Comparison of ENCODE assay signal across 9 cellular contexts in genomic region chr20:35661908-35662307, GRCh38. TPM values are rescaled to one million over a fixed set of nuclear protein-coding genes. Genes with fewer than 3 reads are reported as not detected.
DNase-seq lines count a peak whose midpoint lies in the region; ATAC-seq, FAIRE-seq and TF ChIP-seq lines count a peak whose summit lies in the region.
"Had no signal": no experiment of that assay in that cellular context is flagged by ENCODE, and none has a peak within 500 bp of the region (broad histone marks: within the 10 kb centered on the region; RNA-seq: fewer than 3 reads in every experiment).

No MANE protein-coding gene starts in this region.

- 35 to 51% methylated on average over 3 of the region's 3 CpGs for WGBS in sigmoid colon, 2 donors

- peak overlapping the region; percentile 97 for H3K4me2 ChIP-seq in astrocyte (ENCODE audit: low read length)

- no peaks in the 10 kb centered on the region for H3K9me3 Mint-ChIP-seq in astrocyte (ENCODE audit: unreplicated experiment)
- no peaks in the 10 kb centered on the region for H3K9me3 Mint-ChIP-seq in memory B cell

- H3K4me3 ChIP-seq in A673 (ENCODE audit: low read depth, low read length, poor library complexity, severe bottlenecking) (peak overlapping the region; percentile 69), astrocyte (ENCODE audit: insufficient read depth, low read depth, low read length) (peak overlapping the region; percentile 89), sigmoid colon (peak overlapping the region in 2 of 4 donors; percentile 67 to 72)

- DNase-seq in A673 (ENCODE audit: low spot score) (no peak), HEK293T (ENCODE audit: extremely low spot score) (no peak), astrocyte (ENCODE audit: low read depth) (no peak), memory B cell (ENCODE audit: low spot score in 2 of 2) (no peak), NOMO-1 treated with dmso at 0.1 percent for 144 hours (lab: John Stamatoyannopoulos, UW; ENCODE audit: unreplicated experiment) (no peak), ACHN (no peak), GM10248 (ENCODE audit: extremely low spot score) (no peak), sigmoid colon (no peak)
- DNase-seq: NCI-H1092 had no signal

- POLR2A ChIA-PET in A673 (lab: Charles Lee; ENCODE audit: low non-redundant PET), result no interaction called here
- POLR2A ChIA-PET in HEK293T (lab: Yijun Ruan, JAX), result interaction anchor here (1.8 kb wide), 1 partner anchor 80 kb away, joined by 4 read pairs; the partner anchor contains the start of gene RBM39
- POLR2A ChIA-PET in GM10248 (lab: Yijun Ruan, JAX), result no interaction called here

- peak overlapping the region; percentile 97 for H3K9ac ChIP-seq in astrocyte (ENCODE audit: low read length)

- H3K9me3 ChIP-seq in A673 (ENCODE audit: low read depth, low read length, poor library complexity, severe bottlenecking) (no peaks in the 10 kb centered on the region), astrocyte (ENCODE audit: insufficient read depth, low read depth, low read length) (no peaks in the 10 kb centered on the region), sigmoid colon (no peaks in the 10 kb centered on the region)

- no peaks in the 10 kb centered on the region for H3K27me3 ChIP-seq in A673 (replicated peaks; ENCODE audit: insufficient read depth, low read depth, low read length, poor library complexity)
- no peaks in the 10 kb centered on the region for H3K27me3 ChIP-seq in astrocyte (ENCODE audit: insufficient read depth, low read length)
- no peaks in the 10 kb centered on the region for H3K27me3 ChIP-seq in sigmoid colon

- H3K36me3 Mint-ChIP-seq in astrocyte (ENCODE audit: low read depth, unreplicated experiment) (no peaks in the 10 kb centered on the region), memory B cell (peaks cover 3% of the 10 kb centered on the region)

- H3K4me1 Mint-ChIP-seq in astrocyte (ENCODE audit: low read depth, unreplicated experiment), result peaks cover 37% of the 10 kb centered on the region
- H3K4me1 Mint-ChIP-seq in memory B cell, result peaks cover 42% of the 10 kb centered on the region

- H3K4me3 Mint-ChIP-seq in astrocyte (ENCODE audit: unreplicated experiment) (peak overlapping the region; percentile 94), memory B cell (peak overlapping the region; percentile 92)

- TF ChIP-seq EP300 in sigmoid colon (IDR thresholded peaks at IDR 0.05), result no peak

- H3K27ac Mint-ChIP-seq in astrocyte (ENCODE audit: unreplicated experiment) (peak overlapping the region; percentile 27), memory B cell (peak overlapping the region; percentile 40)

- in situ Hi-C loops in ACHN (cut with HindIII; ENCODE audit: low pct_ligation_motif_present, low pct_unique_long_range_greater_than_20kb, low sequenced_read_pairs), result no loop called here

- CTCF ChIA-PET in A673 (lab: Charles Lee), result no interaction called here
- CTCF ChIA-PET in HEK293T (lab: Yijun Ruan, JAX), result no interaction called here
- CTCF ChIA-PET in GM10248 (lab: Yijun Ruan, JAX), result interaction anchor here (1.3 kb wide), 1 partner anchor 33 kb away, joined by 3 read pairs; no protein-coding TSS in a partner anchor

- BruUV-seq in A673 (replicated peaks; lab: Mats Ljungman, UMichigan), result no TSS peak

- peaks cover 74% of the 10 kb centered on the region for H4K20me1 ChIP-seq in astrocyte (ENCODE audit: insufficient read depth, low read length)

- peaks cover 81% of the 10 kb centered on the region for H3K79me2 ChIP-seq in astrocyte (ENCODE audit: insufficient read depth, low read length)

- H3K36me3 ChIP-seq in A673 (ENCODE audit: insufficient read depth, low read length, poor library complexity, severe bottlenecking) (no peaks in the 10 kb centered on the region), astrocyte (ENCODE audit: insufficient read depth, low read length) (no peaks in the 10 kb centered on the region), sigmoid colon (no peaks in the 10 kb centered on the region)

- TF ChIP-seq CTCF in A673 (conservative IDR thresholded peaks at IDR 0.05; ENCODE audit: low read depth, low read length) (no peak), astrocyte (IDR thresholded peaks at IDR 0.05; ENCODE audit: insufficient read depth, low read depth, low read length) (no peak), GM10248 (IDR thresholded peaks at IDR 0.05; ENCODE audit: control extremely low read depth, extremely low read depth, low read depth, missing control alignments) (no peak), sigmoid colon (IDR thresholded peaks at IDR 0.05) (no peak)

- H3K27ac ChIP-seq in A673 (ENCODE audit: low read depth, low read length, poor library complexity, severe bottlenecking), result peak overlapping the region; percentile 38
- H3K27ac ChIP-seq in astrocyte (ENCODE audit: low read depth, low read length), result no peak overlapping the region
- H3K27ac ChIP-seq in sigmoid colon, result peak overlapping the region in 2 of 4 donors; percentile 4 to 94

- no peaks in the 10 kb centered on the region for H3K27me3 Mint-ChIP-seq in astrocyte (ENCODE audit: low read depth, unreplicated experiment)
- H3K27me3 Mint-ChIP-seq in memory B cell, result no peaks in the 10 kb centered on the region

- ATAC-seq in memory B cell (ENCODE audit: low read depth), result no peak

- no peak for FAIRE-seq in astrocyte (lab: Jason Lieb, UNC)

- no peak overlapping the region for H2AFZ ChIP-seq in astrocyte (ENCODE audit: low read depth, low read length)

- intact Hi-C loops in A673 (cut with micrococcal nuclease; ENCODE audit: unreplicated experiment) (no loop called here), sigmoid colon (cut with DNase I) (loop anchor here (10.0 kb wide), 1 partner anchor 117 kb away; the partner anchor contains the start of gene ERGIC3)

- TF ChIP-seq POLR2A in sigmoid colon (IDR thresholded peaks at IDR 0.05), result no peak

- peaks cover 28% of the 10 kb centered on the region for H3K4me1 ChIP-seq in A673 (ENCODE audit: insufficient read depth, low read length, poor library complexity, severe bottlenecking)
- peaks cover 22% of the 10 kb centered on the region for H3K4me1 ChIP-seq in astrocyte (ENCODE audit: insufficient read depth, low read length)
- peaks cover 0 to 64% (median 58%) of the 10 kb centered on the region in 4 donors for H3K4me1 ChIP-seq in sigmoid colon

TF ChIP-seq in HEK293T, 16 proteins besides CTCF, POLR2A, EP300 and RAD21:
- TF ChIP-seq BHLHE40 (IDR thresholded peaks at IDR 0.05; ENCODE audit: borderline replicate concordance) (no peak), ELF4 (IDR thresholded peaks at IDR 0.05) (no peak), PKNOX1 (IDR thresholded peaks at IDR 0.05) (peak; percentile 67)

RNA-seq across cellular contexts. Expression of gene CPNE1, which starts 2.8 kb away (rescaled TPM):
- total RNA-seq in A673 (2021) (273 TPM in 2 replicates), astrocyte (194 and 200 TPM in 2 replicates), sigmoid colon (100 to 1,000 TPM in 2 of 4 donors, 10 to 100 TPM in 2; 56.5 to 156 (median 90.1) TPM)
- 100 to 1,000 TPM in 1 of 3 donors, 10 to 100 TPM in 2; 71.5 to 118 (median 76.8) TPM for polyA plus RNA-seq in sigmoid colon

RNA-seq across cellular contexts. Expression of gene RBM12, which starts 2.8 kb away (rescaled TPM):
- total RNA-seq in A673 (2021) (114 and 124 TPM in 2 replicates), astrocyte (78.1 and 88.4 TPM in 2 replicates), sigmoid colon (10 to 100 TPM; 24.6 to 26.4 (median 25.7) TPM)
- 10 to 100 TPM; 10.2 to 23.1 (median 12.0) TPM for polyA plus RNA-seq in sigmoid colon

RNA-seq across cellular contexts. Expression of gene NFS1, which starts 37.2 kb away (rescaled TPM):
- 22.2 and 23.2 TPM in 2 replicates for total RNA-seq in A673 (2021)
- total RNA-seq in astrocyte, result 30.3 and 33.0 TPM in 2 replicates
- 10 to 100 TPM; 25.2 to 39.2 (median 32.3) TPM for total RNA-seq in sigmoid colon
- polyA plus RNA-seq in sigmoid colon, result 10 to 100 TPM; 19.0 to 29.8 (median 19.2) TPM

RNA-seq across cellular contexts. Expression of gene ROMO1, which starts 37.3 kb away (rescaled TPM):
- total RNA-seq in A673 (2021) (134 and 153 TPM in 2 replicates), astrocyte (185 and 201 TPM in 2 replicates), sigmoid colon (100 to 1,000 TPM; 206 to 512 (median 398) TPM)
- 100 to 1,000 TPM; 332 to 621 (median 592) TPM for polyA plus RNA-seq in sigmoid colon

RNA-seq across cellular contexts. Expression of gene SPAG4, which starts 46.3 kb away (rescaled TPM):
- total RNA-seq in A673 (2021) (0.67 and 1.2 TPM in 2 replicates), astrocyte (1.2 TPM in 2 replicates), sigmoid colon (10 to 100 TPM in 1 of 4 donors, 1 to 10 TPM in 3; 3.3 to 10.5 (median 4.6) TPM)
- polyA plus RNA-seq in sigmoid colon, result 1 to 10 TPM in 2 of 3 donors, not detected in 1; 4.1 to 4.2 TPM
